ENCODE assay signal across 16 cellular contexts in genomic region chr16:87303431-87303930, GRCh38. TPM values are rescaled to one million over a fixed set of nuclear protein-coding genes. Genes with fewer than 3 reads are reported as not detected.
DNase-seq lines count a peak whose midpoint lies in the region; TF ChIP-seq lines count a peak whose summit lies in the region.
"Had no signal": no experiment of that assay in that cellular context is flagged by ENCODE, and none has a peak within 500 bp of the region (broad histone marks: within the 10 kb centered on the region; RNA-seq: fewer than 3 reads in every experiment).

No MANE protein-coding gene starts in this region.

- no peak overlapping the region for H3K27ac ChIP-seq in vagina
- H3K27ac ChIP-seq: cardiac muscle cell, prostate gland, tibial nerve had no signal

- H3K9me3 Mint-ChIP-seq in activated CD4-positive, alpha-beta memory T cell treated with anti-CD3 and anti-CD28 coated beads for 36 hours, result no peaks in the 10 kb centered on the region
- H3K9me3 Mint-ChIP-seq: activated T-cell treated with anti-CD3 and anti-CD28 coated beads, Interleukin-2, amount 50 U/mL, for 4 hours had no signal

- H3K27me3 ChIP-seq in vagina, result no peaks in the 10 kb centered on the region
- H3K27me3 ChIP-seq: cardiac muscle cell, tibial nerve had no signal

- no peak overlapping the region for H3K4me3 ChIP-seq in vagina
- H3K4me3 ChIP-seq: cardiac muscle cell, prostate gland, tibial nerve had no signal

- H3K27ac Mint-ChIP-seq in activated CD4-positive, alpha-beta memory T cell treated with anti-CD3 and anti-CD28 coated beads for 36 hours, result no peak overlapping the region

- peak; percentile 22 for DNase-seq in activated CD4-positive, alpha-beta T cell treated with anti-CD3 and anti-CD28 coated beads for 48 hours
- no peak for DNase-seq in activated CD4-positive, alpha-beta T cell treated with anti-CD3 and anti-CD28 coated beads for 1 hour
- DNase-seq in Kasumi-1 (lab: John Stamatoyannopoulos, UW) (peak; percentile 93), myocyte (ENCODE audit: low read depth) (peak; percentile 76), NCI-H524 (lab: John Stamatoyannopoulos, UW) (no peak), vagina (ENCODE audit: extremely low spot score in 2 of 2) (no peak), activated gamma-delta T cell treated with Interleukin-2 at 50 U/mL for 16 hours (no peak)
- peak; percentile 29 for DNase-seq in activated CD4-positive, alpha-beta memory T cell treated with anti-CD3 and anti-CD28 coated beads for 36 hours
- DNase-seq: activated T-cell treated with anti-CD3 and anti-CD28 coated beads, Interleukin-2, amount 50 U/mL, for 4 hours; NCI-H146; NCI-H69; SHP77; stimulated activated CD4-positive, alpha-beta T cell treated with anti-CD3 and anti-CD28 coated beads, Interleukin-15, amount 100 ng/mL, for 24 hours had no signal

- H3K9me3 ChIP-seq in vagina, result no peaks in the 10 kb centered on the region
- H3K9me3 ChIP-seq: prostate gland had no signal

- POLR2A ChIA-PET in activated CD4-positive, alpha-beta memory T cell treated with anti-CD3 and anti-CD28 coated beads for 36 hours (lab: Charles Lee), result no interaction called here

- no peaks in the 10 kb centered on the region for H3K4me1 ChIP-seq in vagina
- H3K4me1 ChIP-seq: prostate gland, tibial nerve had no signal

- no peaks in the 10 kb centered on the region for H3K27me3 Mint-ChIP-seq in activated CD4-positive, alpha-beta memory T cell treated with anti-CD3 and anti-CD28 coated beads for 36 hours

- H3K4me3 Mint-ChIP-seq in activated CD4-positive, alpha-beta memory T cell treated with anti-CD3 and anti-CD28 coated beads for 36 hours, result no peak overlapping the region
- H3K4me3 Mint-ChIP-seq: activated T-cell treated with anti-CD3 and anti-CD28 coated beads, Interleukin-2, amount 50 U/mL, for 4 hours had no signal

- no peaks in the 10 kb centered on the region for H3K36me3 ChIP-seq in vagina
- H3K36me3 ChIP-seq: cardiac muscle cell, prostate gland had no signal

- intact Hi-C loops in activated CD4-positive, alpha-beta memory T cell treated with anti-CD3 and anti-CD28 coated beads for 36 hours (cut with micrococcal nuclease), result no loop called here
- intact Hi-C loops in vagina (cut with DNase I), result loop anchor here (5.0 kb wide), 1 partner anchor 1244 kb away; no protein-coding TSS in a partner anchor

- H3K4me1 Mint-ChIP-seq in activated CD4-positive, alpha-beta memory T cell treated with anti-CD3 and anti-CD28 coated beads for 36 hours (ENCODE audit: low read depth), result peaks cover 7% of the 10 kb centered on the region

- peaks cover under 1% of the 10 kb centered on the region for H3K36me3 Mint-ChIP-seq in activated CD4-positive, alpha-beta memory T cell treated with anti-CD3 and anti-CD28 coated beads for 36 hours

- CTCF ChIA-PET in activated CD4-positive, alpha-beta memory T cell treated with anti-CD3 and anti-CD28 coated beads for 36 hours (lab: Charles Lee), result no interaction called here

- TF ChIP-seq POLR2A in vagina (IDR thresholded peaks at IDR 0.05), result no peak

- no peak for TF ChIP-seq CTCF in vagina (IDR thresholded peaks at IDR 0.05)

RNA-seq across cellular contexts. Expression of gene C16orf95, which starts 13.7 kb away (rescaled TPM):
- 10 to 100 TPM; 10.9 to 15.0 TPM for total RNA-seq in activated CD4-positive, alpha-beta memory T cell treated with anti-CD3 and anti-CD28 coated beads for 36 hours
- total RNA-seq in myocyte (2.9 and 4.4 TPM in 2 replicates), vagina (1.5 TPM)
- 7.0 TPM for polyA plus RNA-seq in myocyte (2012)

Comparison
In these comparisons a context has a peak if more than half of its experiments do, and no peak if none do; other contexts are left out.
1. DNase-seq: peak in activated CD4-positive, alpha-beta T cell treated with anti-CD3 and anti-CD28 coated beads for 48 hours (single experiment), Kasumi-1 (2 of 2), activated CD4-positive, alpha-beta memory T cell treated with anti-CD3 and anti-CD28 coated beads for 36 hours (single experiment) and myocyte (single experiment); none in activated CD4-positive, alpha-beta T cell treated with anti-CD3 and anti-CD28 coated beads for 1 hour (single experiment), NCI-H524 (0 of 2), vagina (0 of 2) and activated gamma-delta T cell treated with Interleukin-2 at 50 U/mL for 16 hours (single experiment).